In the genomic region with DNA sequence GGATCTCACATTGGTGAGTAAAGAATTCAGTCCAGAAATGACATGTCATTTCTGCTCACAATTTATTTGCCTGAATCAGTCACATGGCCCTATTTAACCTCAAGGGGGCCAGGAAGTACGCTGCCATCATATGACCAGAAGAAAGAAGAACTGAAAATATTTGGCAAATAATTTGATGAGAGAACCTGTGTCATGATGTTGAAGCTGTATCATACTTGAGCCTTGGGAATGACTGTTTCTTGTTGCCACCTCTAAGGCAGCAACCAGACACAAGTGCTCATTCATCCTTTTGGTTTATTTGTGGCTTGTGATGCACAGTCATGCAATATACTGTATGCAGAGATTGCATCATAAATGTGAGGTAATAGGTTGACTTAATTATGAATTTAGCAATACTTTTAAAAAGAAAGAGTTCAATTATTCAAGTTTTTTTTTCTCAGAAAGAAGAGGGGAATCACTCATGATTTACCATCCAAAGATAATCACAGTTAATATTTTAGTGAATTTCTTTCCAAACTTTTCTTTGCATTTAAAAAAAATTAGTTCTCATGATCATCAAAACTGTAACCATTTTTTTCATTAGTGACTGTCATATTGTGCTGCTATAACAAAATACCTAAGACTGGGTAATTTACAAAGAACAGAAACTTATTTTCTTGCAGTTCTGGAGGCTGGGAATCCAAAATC, we compare ENCODE assay signal across 9 cellular contexts. TPM values are rescaled to one million over a fixed set of nuclear protein-coding genes. Genes with fewer than 3 reads are reported as not detected.
DNase-seq lines count a peak whose midpoint lies in the region; ATAC-seq, FAIRE-seq and TF ChIP-seq lines count a peak whose summit lies in the region.
"Had no signal": no experiment of that assay in that cellular context is flagged by ENCODE, and none has a peak within 500 bp of the region (broad histone marks: within the 10 kb centered on the region; RNA-seq: fewer than 3 reads in every experiment).

No MANE protein-coding gene starts in this region.

- FAIRE-seq in astrocyte (lab: Jason Lieb, UNC): no peak

- H3K27me3 ChIP-seq in BLaER1 treated with 17β-estradiol and CSF1 and Interleukin-3, amounts not matched to agents 10 nM and 100 nM: no peaks in the 10 kb centered on the region
- H3K27me3 ChIP-seq in astrocyte (ENCODE audit: insufficient read depth, low read length) (no peaks in the 10 kb centered on the region), osteoblast (ENCODE audit: insufficient read depth, low read length) (peaks cover 4% of the 10 kb centered on the region)

- TF ChIP-seq CTCF in astrocyte (IDR thresholded peaks at IDR 0.05; ENCODE audit: insufficient read depth, low read depth, low read length) (no peak), osteoblast (IDR thresholded peaks at IDR 0.05; ENCODE audit: extremely low read depth, low read depth, low read length) (no peak)

- H3K9ac ChIP-seq in BLaER1 treated with 17β-estradiol and CSF1 and Interleukin-3, amounts not matched to agents 10 nM and 100 nM: peak overlapping the region; percentile 42 to 80 (median 57); a peak in 16 of 22 replicates
- H3K9ac ChIP-seq in astrocyte (ENCODE audit: low read length): no peak overlapping the region

- H3K4me1 ChIP-seq in BLaER1 treated with 17β-estradiol and CSF1 and Interleukin-3, amounts not matched to agents 10 nM and 100 nM: peaks cover 13 to 58% (median 21%) of the 10 kb centered on the region in 10 experiments
- H3K4me1 ChIP-seq in astrocyte (ENCODE audit: insufficient read depth, low read length): no peaks in the 10 kb centered on the region
- H3K4me1 ChIP-seq in osteoblast (ENCODE audit: insufficient read depth, low read length): peaks cover 6% of the 10 kb centered on the region

- no peaks in the 10 kb centered on the region for H3K79me2 ChIP-seq in astrocyte (ENCODE audit: insufficient read depth, low read length)
- H3K79me2 ChIP-seq in osteoblast (ENCODE audit: insufficient read depth, low read length): no peaks in the 10 kb centered on the region

- H3K9me3 Mint-ChIP-seq in astrocyte (ENCODE audit: unreplicated experiment): peaks cover 3% of the 10 kb centered on the region
- H3K9me3 Mint-ChIP-seq: central memory CD8-positive, alpha-beta T cell had no signal

- H3K4me3 Mint-ChIP-seq in astrocyte (ENCODE audit: unreplicated experiment): no peak overlapping the region
- H3K4me3 Mint-ChIP-seq: central memory CD8-positive, alpha-beta T cell had no signal

- H3K27ac Mint-ChIP-seq in astrocyte (ENCODE audit: unreplicated experiment): no peak overlapping the region

- peak overlapping the region; percentile 0 for H2AFZ ChIP-seq in astrocyte (ENCODE audit: low read depth, low read length)
- peak overlapping the region; percentile 7 for H2AFZ ChIP-seq in osteoblast (ENCODE audit: low read length)

- no peak overlapping the region; a peak in 1 of 20 replicates for H3K4me3 ChIP-seq in BLaER1 treated with 17β-estradiol and CSF1 and Interleukin-3, amounts not matched to agents 10 nM and 100 nM
- H3K4me3 ChIP-seq in astrocyte (ENCODE audit: insufficient read depth, low read depth, low read length): no peak overlapping the region
- no peak overlapping the region for H3K4me3 ChIP-seq in osteoblast (ENCODE audit: insufficient read depth, low read length)

- H3K27ac ChIP-seq in BLaER1 treated with 17β-estradiol and CSF1 and Interleukin-3, amounts not matched to agents 10 nM and 100 nM: peak overlapping the region; percentile 58 to 94 (median 76)
- H3K27ac ChIP-seq in astrocyte (ENCODE audit: low read depth, low read length) (no peak overlapping the region), osteoblast (ENCODE audit: low read depth, low read length) (no peak overlapping the region)

- H3K27me3 Mint-ChIP-seq in astrocyte (ENCODE audit: low read depth, unreplicated experiment): no peaks in the 10 kb centered on the region

- no peaks in the 10 kb centered on the region for H3K4me1 Mint-ChIP-seq in astrocyte (ENCODE audit: low read depth, unreplicated experiment)
- H3K4me1 Mint-ChIP-seq: central memory CD8-positive, alpha-beta T cell had no signal

- H3K4me2 ChIP-seq in BLaER1 treated with 17β-estradiol and CSF1 and Interleukin-3, amounts not matched to agents 10 nM and 100 nM: peak overlapping the region; percentile 56 to 86 (median 65)
- no peak overlapping the region for H3K4me2 ChIP-seq in astrocyte (ENCODE audit: low read length)
- H3K4me2 ChIP-seq in osteoblast (ENCODE audit: insufficient read depth, low read length): peak overlapping the region; percentile 8

- no peaks in the 10 kb centered on the region for H3K36me3 Mint-ChIP-seq in astrocyte (ENCODE audit: low read depth, unreplicated experiment)

- DNase-seq in astrocyte (ENCODE audit: low read depth): peak; percentile 31
- DNase-seq in osteoblast (ENCODE audit: insufficient read length, low spot score, missing footprints): peak; percentile 58
- no peak for DNase-seq in SHP77 (lab: John Stamatoyannopoulos, UW)
- no peak for DNase-seq in central memory CD4-positive, alpha-beta T cell
- no peak for DNase-seq in NCI-H2227 treated with DMSO at 0.1 percent for 48 hours (lab: John Stamatoyannopoulos, UW)

- H3K36me3 ChIP-seq in BLaER1 treated with 17β-estradiol and CSF1 and Interleukin-3, amounts not matched to agents 10 nM and 100 nM: no peaks in the 10 kb centered on the region
- H3K36me3 ChIP-seq in astrocyte (ENCODE audit: insufficient read depth, low read length) (no peaks in the 10 kb centered on the region), osteoblast (ENCODE audit: insufficient read depth, low read length) (no peaks in the 10 kb centered on the region)

- peak; percentile 66 for ATAC-seq in GM19455 (IDR thresholded peaks at IDR 0.05; ENCODE audit: unreplicated experiment)
- ATAC-seq in HG03460 (IDR thresholded peaks at IDR 0.05; ENCODE audit: unreplicated experiment): peak; percentile 94

- peaks cover 6 to 21% (median 14%) of the 10 kb centered on the region in 11 experiments; a peak in 17 of 22 replicates for H3K9me3 ChIP-seq in BLaER1 treated with 17β-estradiol and CSF1 and Interleukin-3, amounts not matched to agents 10 nM and 100 nM (replicated peaks in 1 of 11)
- H3K9me3 ChIP-seq in astrocyte (ENCODE audit: insufficient read depth, low read depth, low read length): no peaks in the 10 kb centered on the region
- no peaks in the 10 kb centered on the region for H3K9me3 ChIP-seq in osteoblast (ENCODE audit: low read depth, low read length)

- no peaks in the 10 kb centered on the region for H4K20me1 ChIP-seq in BLaER1 treated with 17β-estradiol and CSF1 and Interleukin-3, amounts not matched to agents 10 nM and 100 nM
- H4K20me1 ChIP-seq in astrocyte (ENCODE audit: insufficient read depth, low read length) (no peaks in the 10 kb centered on the region), osteoblast (ENCODE audit: insufficient read depth, low read length) (no peaks in the 10 kb centered on the region)

RNA-seq across cellular contexts. Expression of a gene that starts 8.2 kb away (rescaled TPM):
- total RNA-seq in astrocyte: 48.5 and 48.8 TPM in 2 replicates
- total RNA-seq in osteoblast: 32.6 and 38.3 TPM in 2 replicates

Comparison
In these comparisons a context has a peak if more than half of its experiments do, and no peak if none do; other contexts are left out.
1. H3K27ac ChIP-seq: peak in BLaER1 treated with 17β-estradiol and CSF1 and Interleukin-3, amounts not matched to agents 10 nM and 100 nM (11 of 11); none in astrocyte (single experiment) and osteoblast (single experiment).
2. DNase-seq: peak in astrocyte (single experiment) and osteoblast (single experiment); none in SHP77 (0 of 2), central memory CD4-positive, alpha-beta T cell (single experiment) and NCI-H2227 treated with DMSO at 0.1 percent for 48 hours (single experiment).